ENCODE assay signal across 1 cellular context in genomic region chr4:21181716-21182115, GRCh38.
TF ChIP-seq lines count a peak whose summit lies in the region.

No MANE protein-coding gene starts in this region.

TF ChIP-seq in GM23338, 12 proteins besides CTCF, POLR2A, EP300 and RAD21 (continued from another document):
- TF ChIP-seq, protein P1, sequence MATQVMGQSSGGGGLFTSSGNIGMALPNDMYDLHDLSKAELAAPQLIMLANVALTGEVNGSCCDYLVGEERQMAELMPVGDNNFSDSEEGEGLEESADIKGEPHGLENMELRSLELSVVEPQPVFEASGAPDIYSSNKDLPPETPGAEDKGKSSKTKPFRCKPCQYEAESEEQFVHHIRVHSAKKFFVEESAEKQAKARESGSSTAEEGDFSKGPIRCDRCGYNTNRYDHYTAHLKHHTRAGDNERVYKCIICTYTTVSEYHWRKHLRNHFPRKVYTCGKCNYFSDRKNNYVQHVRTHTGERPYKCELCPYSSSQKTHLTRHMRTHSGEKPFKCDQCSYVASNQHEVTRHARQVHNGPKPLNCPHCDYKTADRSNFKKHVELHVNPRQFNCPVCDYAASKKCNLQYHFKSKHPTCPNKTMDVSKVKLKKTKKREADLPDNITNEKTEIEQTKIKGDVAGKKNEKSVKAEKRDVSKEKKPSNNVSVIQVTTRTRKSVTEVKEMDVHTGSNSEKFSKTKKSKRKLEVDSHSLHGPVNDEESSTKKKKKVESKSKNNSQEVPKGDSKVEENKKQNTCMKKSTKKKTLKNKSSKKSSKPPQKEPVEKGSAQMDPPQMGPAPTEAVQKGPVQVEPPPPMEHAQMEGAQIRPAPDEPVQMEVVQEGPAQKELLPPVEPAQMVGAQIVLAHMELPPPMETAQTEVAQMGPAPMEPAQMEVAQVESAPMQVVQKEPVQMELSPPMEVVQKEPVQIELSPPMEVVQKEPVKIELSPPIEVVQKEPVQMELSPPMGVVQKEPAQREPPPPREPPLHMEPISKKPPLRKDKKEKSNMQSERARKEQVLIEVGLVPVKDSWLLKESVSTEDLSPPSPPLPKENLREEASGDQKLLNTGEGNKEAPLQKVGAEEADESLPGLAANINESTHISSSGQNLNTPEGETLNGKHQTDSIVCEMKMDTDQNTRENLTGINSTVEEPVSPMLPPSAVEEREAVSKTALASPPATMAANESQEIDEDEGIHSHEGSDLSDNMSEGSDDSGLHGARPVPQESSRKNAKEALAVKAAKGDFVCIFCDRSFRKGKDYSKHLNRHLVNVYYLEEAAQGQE (IDR thresholded peaks at IDR 0.05; ENCODE audit: unreplicated experiment) = no peak
- TF ChIP-seq POLR2AphosphoS5 (IDR thresholded peaks at IDR 0.05; ENCODE audit: low read depth) (no peak), JUNB (IDR thresholded peaks at IDR 0.05; ENCODE audit: unreplicated experiment) (no peak), ETS1 (IDR thresholded peaks at IDR 0.05) (no peak), ZNF331 (CRISPR knock-in tag; IDR thresholded peaks at IDR 0.05; ENCODE audit: low read depth) (no peak), ZNF462 (CRISPR knock-in tag; IDR thresholded peaks at IDR 0.05) (no peak), ZNF114 (CRISPR knock-in tag; IDR thresholded peaks at IDR 0.05) (no peak), EZH2phosphoT487 (IDR thresholded peaks at IDR 0.05; ENCODE audit: unreplicated experiment) (no peak), STAT1 (IDR thresholded peaks at IDR 0.05; ENCODE audit: unreplicated experiment) (no peak)
TF ChIP-seq in GM23338: peak in this region for 0.
